In genomic region chr11:69295995-69296889, GRCh38 we compare ENCODE assay signal across 8 cellular contexts. TPM values are rescaled to one million over a fixed set of nuclear protein-coding genes. Genes with fewer than 3 reads are reported as not detected.
DNase-seq lines count a peak whose midpoint lies in the region; TF ChIP-seq lines count a peak whose summit lies in the region.

No MANE protein-coding gene starts in this region.

- peak in 1 of 2 donors; percentile 69 for TF ChIP-seq RAD21 in liver (IDR thresholded peaks at IDR 0.05)

- peaks cover 13 to 52% (median 49%) of the 10 kb centered on the region in 3 donors for H3K4me1 Mint-ChIP-seq in IgD-negative memory B cell

- DNase-seq in AG08395 (ENCODE audit: low spot score): peak; percentile 78
- DNase-seq in adrenal gland: peak in 6 of 7 donors; percentile 59 to 85 (median 76)
- no peak for DNase-seq in NCI-H1694 (lab: John Stamatoyannopoulos, UW)
- no peak for DNase-seq in cerebellar nuclear complex (lab: John Stamatoyannopoulos, UW)
- DNase-seq in NCI-H345 treated with DMSO at 0.1 percent for 48 hours (lab: John Stamatoyannopoulos, UW; ENCODE audit: unreplicated experiment): no peak
- no peak for DNase-seq in mucosa of gallbladder (ENCODE audit: low spot score)

- peak overlapping the region in 3 of 4 donors; percentile 49 to 94 (median 83) for H3K4me3 Mint-ChIP-seq in IgD-negative memory B cell

- TF ChIP-seq CTCF in adrenal gland (IDR thresholded peaks at IDR 0.05): no peak
- TF ChIP-seq CTCF in liver (IDR thresholded peaks at IDR 0.05; ENCODE audit: low read depth, low read length, missing input control): no peak

- H3K4me1 ChIP-seq in adrenal gland (replicated peaks in 1 of 2): peaks cover 25 to 30% of the 10 kb centered on the region in 2 donors
- peaks cover 6 to 21% (median 16%) of the 10 kb centered on the region in 4 donors for H3K4me1 ChIP-seq in liver (ENCODE audit: control insufficient read depth in 4 of 4, insufficient read depth in 4 of 4, low read length in 3 of 4)

- H3K27ac ChIP-seq in adrenal gland: peak overlapping the region; percentile 58 to 87 (median 85)
- no peak overlapping the region for H3K27ac ChIP-seq in liver (ENCODE audit: low read depth in 1 of 2, low read length in 2 of 2)

- H3K27ac Mint-ChIP-seq in IgD-negative memory B cell: peak overlapping the region; percentile 84 to 97 (median 96)

- H3K9ac ChIP-seq in liver (ENCODE audit: low read depth in 1 of 2, low read length in 2 of 2): no peak overlapping the region

- TF ChIP-seq POLR2A in adrenal gland (IDR thresholded peaks at IDR 0.05): no peak

- 69 to 84% (median 80%) methylated on average over 10 to 18 of the region's 18 CpGs for WGBS in adrenal gland, 4 donors
- 72% methylated on average over 18 of the region's 18 CpGs for WGBS in liver

- H3K4me3 ChIP-seq in adrenal gland: peak overlapping the region in 1 of 4 donors; percentile 42
- H3K4me3 ChIP-seq in liver (ENCODE audit: low read depth in 1 of 3, low read length in 3 of 3): no peak overlapping the region

- H3K27me3 ChIP-seq in adrenal gland (no peaks in the 10 kb centered on the region), liver (ENCODE audit: control insufficient read depth in 4 of 4, insufficient read depth in 4 of 4, low read length in 3 of 4) (no peaks in the 10 kb centered on the region)

- no peaks in the 10 kb centered on the region for H3K36me3 Mint-ChIP-seq in IgD-negative memory B cell

- H3K27me3 Mint-ChIP-seq in IgD-negative memory B cell: no peaks in the 10 kb centered on the region

- H3K9me3 ChIP-seq in adrenal gland (replicated peaks in 1 of 3) (no peaks in the 10 kb centered on the region), liver (ENCODE audit: control insufficient read depth in 4 of 4, low read length in 3 of 4) (no peaks in the 10 kb centered on the region)

- intact Hi-C loops in adrenal gland (cut with DNase I): loop anchor here (5.0 to 10.0 kb wide), 3 partner anchors 149 to 346 kb away; partner anchors contain the start of gene CCND1 (in 1 of the 2)

- no peaks in the 10 kb centered on the region for H3K36me3 ChIP-seq in adrenal gland (replicated peaks in 1 of 2)
- no peaks in the 10 kb centered on the region for H3K36me3 ChIP-seq in liver (ENCODE audit: control insufficient read depth in 4 of 4, insufficient read depth in 3 of 4, low read depth in 1 of 4, low read length in 3 of 4)

- no peaks in the 10 kb centered on the region for H3K9me3 Mint-ChIP-seq in IgD-negative memory B cell

TF ChIP-seq in liver, 16 proteins besides CTCF, POLR2A, EP300 and RAD21:
- TF ChIP-seq RXRA (IDR thresholded peaks at IDR 0.05) (peak; percentile 61 to 63), HNF4A (conservative IDR thresholded peaks at IDR 0.05) (peak in 1 of 2 donors; percentile 45), JUND (IDR thresholded peaks at IDR 0.05) (no peak)
TF ChIP-seq in liver: peak in this region for 2.

RNA-seq across cellular contexts. Expression of gene MYEOV, which starts 2.3 kb away (rescaled TPM):
- polyA plus RNA-seq in IgD-negative memory B cell: 1.4 TPM
- 1 to 10 TPM in 1 of 8 donors, under 1 TPM in 4, not detected in 3; 0.14 to 1.6 (median 0.34) TPM for total RNA-seq in adrenal gland
- polyA plus RNA-seq in adrenal gland: under 1 TPM; 0.10 to 0.32 (median 0.22) TPM
- under 1 TPM in 1 of 2 donors, not detected in 1; 0.79 TPM for total RNA-seq in liver
- under 1 TPM in 1 of 2 donors, not detected in 1; 0.90 TPM for polyA plus RNA-seq in liver
- total RNA-seq in mucosa of gallbladder: 0.72 TPM

Comparison
In these comparisons a context has a peak if more than half of its experiments do, and no peak if none do; other contexts are left out.
1. DNase-seq: peak in AG08395 (single experiment) and adrenal gland (6 of 7); none in NCI-H1694 (single experiment), cerebellar nuclear complex (0 of 2), NCI-H345 treated with DMSO at 0.1 percent for 48 hours (single experiment) and mucosa of gallbladder (single experiment).
2. H3K27ac ChIP-seq: peak in adrenal gland (5 of 5); none in liver (0 of 2).